In genomic region chr6:168851460-168852103, GRCh38 we compare ENCODE assay signal across 11 cellular contexts.
DNase-seq lines count a peak whose midpoint lies in the region; ATAC-seq, FAIRE-seq and TF ChIP-seq lines count a peak whose summit lies in the region.
"Had no signal": no experiment of that assay in that cellular context is flagged by ENCODE, and none has a peak within 500 bp of the region (broad histone marks: within the 10 kb centered on the region; RNA-seq: fewer than 3 reads in every experiment).

No MANE protein-coding gene starts in this region.

- no peak for FAIRE-seq in K562 (lab: Jason Lieb, UNC)
- FAIRE-seq: endothelial cell of umbilical vein had no signal

- TF ChIP-seq CTCF in AG04449 (IDR thresholded peaks at IDR 0.05; ENCODE audit: insufficient read depth, low read length, missing control alignments) (no peak), K562 (IDR thresholded peaks at IDR 0.05 in 2 of 3, conservative IDR thresholded peaks at IDR 0.05 in 1 of 3; ENCODE audit: insufficient read depth in 2 of 3, low read depth in 1 of 3, low read length in 3 of 3) (no peak), spleen (IDR thresholded peaks at IDR 0.05 in 8 of 11, conservative IDR thresholded peaks at IDR 0.05 in 3 of 11) (no peak)

- H3K9me3 ChIP-seq in GM23248 (ENCODE audit: low read depth) (no peaks in the 10 kb centered on the region), K562 (replicated peaks; ENCODE audit: control insufficient read depth, insufficient read depth, low read depth, low read length) (no peaks in the 10 kb centered on the region), mucosa of rectum (ENCODE audit: control insufficient read depth in 2 of 2, low read length in 2 of 2) (no peaks in the 10 kb centered on the region), spleen (no peaks in the 10 kb centered on the region)

- H3K27me3 ChIP-seq in GM23248 (replicated peaks; ENCODE audit: insufficient read depth) (no peaks in the 10 kb centered on the region), K562 (ENCODE audit: control insufficient read depth in 2 of 2, insufficient read depth in 2 of 2, low read length in 2 of 2) (peaks cover 5 to 18% of the 10 kb centered on the region in 2 experiments; a peak in 3 of 5 replicates), mucosa of rectum (ENCODE audit: control insufficient read depth in 2 of 2, insufficient read depth in 2 of 2, low read length in 2 of 2) (no peaks in the 10 kb centered on the region), spleen (replicated peaks in 1 of 7) (no peaks in the 10 kb centered on the region)

- TF ChIP-seq POLR2A in K562 (conservative IDR thresholded peaks at IDR 0.05) = no peak
- no peak for TF ChIP-seq POLR2A in spleen (IDR thresholded peaks at IDR 0.05)

- peak; percentile 39; the same call in 1 of the 3 replicates for ATAC-seq in K562
- no peak for ATAC-seq in GM21786 (IDR thresholded peaks at IDR 0.05; ENCODE audit: unreplicated experiment)

- H4K20me1 ChIP-seq in GM23248 (ENCODE audit: insufficient read depth) = no peaks in the 10 kb centered on the region
- no peaks in the 10 kb centered on the region; the same call in 1 of the 2 replicates for H4K20me1 ChIP-seq in K562 (replicated peaks; ENCODE audit: control insufficient read depth, insufficient read depth, low read length)

- peak overlapping the region; percentile 100 for H3K4me2 ChIP-seq in GM23248 (ENCODE audit: unreplicated experiment)
- 0 out of 2 replicates have a peak overlapping the region, but pooled peaks have one; percentile 33 for H3K4me2 ChIP-seq in K562 (ENCODE audit: insufficient read depth, low read length)

- 37 to 45% methylated on average over 9 of the region's 9 CpGs for WGBS in GM23248 (ENCODE audit: low coverage in 1 of 2, low lambda C conversion rate in 2 of 2, missing lambda C conversion rate in 2 of 2), 2 experiments
- WGBS in K562 (ENCODE audit: insufficient coverage, low coverage, missing lambda C conversion rate) = 1% methylated on average over 9 of the region's 9 CpGs
- 72 to 78% (median 73%) methylated on average over 8 to 9 of the region's 9 CpGs for WGBS in spleen, 5 donors

- intact Hi-C loops in K562 (cut with micrococcal nuclease) = no loop called here
- intact Hi-C loops in spleen (cut with DNase I; ENCODE audit: low total_unique reads) = no loop called here

- H3K9me2 ChIP-seq in GM23248 (ENCODE audit: insufficient read depth) = no peaks in the 10 kb centered on the region

- H3K4me1 ChIP-seq in GM23248 (ENCODE audit: insufficient read depth) (no peaks in the 10 kb centered on the region), K562 (replicated peaks in 1 of 2; ENCODE audit: control insufficient read depth in 2 of 2, insufficient read depth in 2 of 2, low read length in 2 of 2) (no peaks in the 10 kb centered on the region; a peak in 1 of 5 replicates), mucosa of rectum (ENCODE audit: control insufficient read depth in 2 of 2, insufficient read depth in 2 of 2, low read length in 2 of 2) (no peaks in the 10 kb centered on the region), spleen (peaks cover 0 to 8% (median 0%) of the 10 kb centered on the region in 6 donors)

- H3F3A ChIP-seq in GM23248 (ENCODE audit: insufficient read depth) = no peaks in the 10 kb centered on the region

- H3K79me2 ChIP-seq in GM23248 (ENCODE audit: insufficient read depth) = no peaks in the 10 kb centered on the region
- no peaks in the 10 kb centered on the region for H3K79me2 ChIP-seq in K562 (ENCODE audit: control insufficient read depth, insufficient read depth, low read length)

- no peak for TF ChIP-seq RAD21 in K562 (CRISPR knock-in tag; conservative IDR thresholded peaks at IDR 0.05 in 1 of 2, IDR thresholded peaks at IDR 0.05 in 1 of 2)

- DNase-seq in AG04449 (ENCODE audit: low read depth, low spot score) (no peak), GM23248 (peak; percentile 59), K562 (ENCODE audit: extremely low read depth in 1 of 4, low spot score in 3 of 4) (no peak), spleen (no peak)
- no peak for DNase-seq in effector CD4-positive, alpha-beta T cell
- no peak for DNase-seq in activated CD4-positive, alpha-beta T cell treated with anti-CD3 and anti-CD28 coated beads for 1 hour
- DNase-seq: NCI-H524 treated with DMSO at 0.1 percent for 48 hours; stimulated activated naive CD4-positive, alpha-beta T cell had no signal

- CTCF ChIA-PET in AG04449 (lab: Yijun Ruan, JAX) = interaction anchor here (1.1 kb wide), 1 partner anchor 30 kb away, joined by 3 read pairs; no protein-coding TSS in a partner anchor
- CTCF ChIA-PET in K562 (lab: Yijun Ruan, JAX; ENCODE audit: low intra/inter-chr PET ratio) = no interaction called here

- H3K27ac ChIP-seq in GM23248 (no peak overlapping the region), K562 (ENCODE audit: extremely low read depth, low read depth, low read length) (no peak overlapping the region), mucosa of rectum (ENCODE audit: low read depth in 2 of 2, low read length in 2 of 2) (no peak overlapping the region), spleen (no peak overlapping the region)

- no peak for TF ChIP-seq EP300 in K562 (IDR thresholded peaks at IDR 0.05; ENCODE audit: low read length)

- POLR2A ChIA-PET in AG04449 (lab: Yijun Ruan, JAX) = no interaction called here
- POLR2A ChIA-PET in K562 (lab: Yijun Ruan, JAX) = interaction anchor here (0.7 kb wide), 1 partner anchor 490 kb away, joined by 3 read pairs; no protein-coding TSS in a partner anchor

- H3K9ac ChIP-seq in GM23248 = peak overlapping the region; percentile 71
- no peak overlapping the region for H3K9ac ChIP-seq in K562 (ENCODE audit: insufficient read depth in 1 of 2, low read depth in 2 of 2, low read length in 2 of 2)
- H3K9ac ChIP-seq in mucosa of rectum (ENCODE audit: low read depth in 1 of 2, low read length in 2 of 2) = no peak overlapping the region

- H3K4me3 ChIP-seq in AG04449 (ENCODE audit: low read depth, low read length) (peak overlapping the region; percentile 48), GM23248 (peak overlapping the region; percentile 86), K562 (no peak overlapping the region), mucosa of rectum (ENCODE audit: low read length in 2 of 2) (peak overlapping the region; percentile 45 to 51), spleen (peak overlapping the region in 2 of 8 donors; percentile 30 to 41)

- no peaks in the 10 kb centered on the region for H3K9me1 ChIP-seq in K562 (ENCODE audit: control insufficient read depth, insufficient read depth, low read length)

- in situ Hi-C loops in GM23248 (cut with MboI) = no loop called here
- in situ Hi-C loops in K562 (cut with MboI) = no loop called here

- no peaks in the 10 kb centered on the region for H3K36me3 ChIP-seq in GM23248 (ENCODE audit: low read depth)
- no peaks in the 10 kb centered on the region for H3K36me3 ChIP-seq in K562 (ENCODE audit: control insufficient read depth, insufficient read depth, low read length)
- H3K36me3 ChIP-seq in mucosa of rectum (ENCODE audit: control insufficient read depth in 2 of 2, insufficient read depth in 2 of 2, low read length in 2 of 2) = no peaks in the 10 kb centered on the region
- H3K36me3 ChIP-seq in spleen = no peaks in the 10 kb centered on the region

- H2AFZ ChIP-seq in GM23248 (peak overlapping the region; percentile 98), K562 (ENCODE audit: low read depth, low read length) (peak overlapping the region; percentile 8; the same call in 1 of the 2 replicates)

- no TSS peak for BruUV-seq in K562 (replicated peaks; lab: Mats Ljungman, UMichigan)

TF ChIP-seq in K562, 482 proteins besides CTCF, POLR2A, EP300 and RAD21 (continues in another document):
- TF ChIP-seq CBX3 (IDR thresholded peaks at IDR 0.05; ENCODE audit: borderline replicate concordance in 1 of 2, low read length in 2 of 2) (no peak), PRPF4 (IDR thresholded peaks at IDR 0.05; ENCODE audit: insufficient read depth, low read depth, low read length, poor library complexity, severe bottlenecking) (no peak), ZBTB11 (CRISPR knock-in tag; IDR thresholded peaks at IDR 0.05) (no peak), KDM2B (CRISPR knock-in tag; IDR thresholded peaks at IDR 0.05) (no peak), CBFA2T2 (conservative IDR thresholded peaks at IDR 0.05) (no peak), ZNF449 (CRISPR knock-in tag; IDR thresholded peaks at IDR 0.05) (no peak), TAL1 (IDR thresholded peaks at IDR 0.05) (no peak), ZFPM2 (CRISPR knock-in tag; IDR thresholded peaks at IDR 0.05) (no peak), FOXK2 (conservative IDR thresholded peaks at IDR 0.05 in 1 of 2, IDR thresholded peaks at IDR 0.05 in 1 of 2; ENCODE audit: low read depth in 2 of 2) (no peak)
